ENCODE assay signal across 7 cellular contexts in genomic region chr12:89542912-89543592, GRCh38. TPM values are rescaled to one million over a fixed set of nuclear protein-coding genes. Genes with fewer than 3 reads are reported as not detected.
DNase-seq lines count a peak whose midpoint lies in the region; ATAC-seq and TF ChIP-seq lines count a peak whose summit lies in the region.

No MANE protein-coding gene starts in this region.

- peak; percentile 85 for ATAC-seq in HG02642 (IDR thresholded peaks at IDR 0.05; ENCODE audit: poor library complexity, unreplicated experiment)
- ATAC-seq in heart right ventricle, result peak; percentile 56 to 86 (median 74)

- in situ Hi-C loops in GM13976 (cut with MboI; ENCODE audit: low sequenced_read_pairs, unreplicated experiment), result loop anchor here (25.0 kb wide), 2 partner anchors 719 to 1369 kb away; no protein-coding TSS in a partner anchor

- no peak overlapping the region for H2AFZ ChIP-seq in SU-DHL-6 (ENCODE audit: low read depth, low read length, severe bottlenecking)

- no peak for TF ChIP-seq POLR2A in sigmoid colon (IDR thresholded peaks at IDR 0.05)

- H3K4me3 ChIP-seq in SU-DHL-6 (ENCODE audit: insufficient read depth, low read length, poor library complexity, severe bottlenecking) (no peak overlapping the region), heart right ventricle (no peak overlapping the region), sigmoid colon (no peak overlapping the region)

- H4K20me1 ChIP-seq in SU-DHL-6 (ENCODE audit: low read depth, low read length), result no peaks in the 10 kb centered on the region

- peak; percentile 50 for DNase-seq in GM13976 (ENCODE audit: low spot score)
- DNase-seq in NCI-H1105 (lab: John Stamatoyannopoulos, UW), result peak; percentile 57
- DNase-seq in activated naive CD8-positive, alpha-beta T cell treated with anti-CD3 and anti-CD28 coated beads, Interleukin-2, amount 50 U/mL, for 16 hours (ENCODE audit: low read depth, low spot score), result peak; percentile 32
- DNase-seq in heart right ventricle, result peak in 1 of 2 donors; percentile 74
- peak; percentile 75 for DNase-seq in sigmoid colon

- H3K36me3 ChIP-seq in SU-DHL-6 (ENCODE audit: low read length) (no peaks in the 10 kb centered on the region), heart right ventricle (no peaks in the 10 kb centered on the region), sigmoid colon (no peaks in the 10 kb centered on the region)

- no peak overlapping the region for H3K4me2 ChIP-seq in SU-DHL-6 (ENCODE audit: low read depth, low read length, poor library complexity, severe bottlenecking)

- H3K79me2 ChIP-seq in SU-DHL-6 (ENCODE audit: insufficient read depth, low read length), result no peaks in the 10 kb centered on the region

- intact Hi-C loops in heart right ventricle (cut with DNase I) (loop anchor here in 9 of 10 donors (5.0 to 10.0 kb wide), 9 partner anchors 162 to 1392 kb away; partner anchors contain the start of gene ATP2B1 (in 4 of the 9)), sigmoid colon (cut with DNase I) (loop anchor here (2.0 to 10.0 kb wide), 2 partner anchors 562 to 1416 kb away; no protein-coding TSS in a partner anchor)

- H3K27ac ChIP-seq in SU-DHL-6 (ENCODE audit: low read depth, low read length) (no peak overlapping the region), heart right ventricle (no peak overlapping the region), sigmoid colon (no peak overlapping the region)

- no peaks in the 10 kb centered on the region for H3K9me2 ChIP-seq in SU-DHL-6 (replicated peaks; ENCODE audit: insufficient read depth, low read length)

- no peaks in the 10 kb centered on the region for H3F3A ChIP-seq in SU-DHL-6 (ENCODE audit: insufficient read depth)

- peak; percentile 68 for TF ChIP-seq CTCF in GM13976 (IDR thresholded peaks at IDR 0.05; ENCODE audit: borderline replicate concordance, control extremely low read depth, extremely low read depth, insufficient read depth, missing control alignments)
- peak; percentile 82 for TF ChIP-seq CTCF in SU-DHL-6 (IDR thresholded peaks at IDR 0.05; ENCODE audit: insufficient read depth, low read length, poor library complexity, severe bottlenecking)
- peak; percentile 72 to 96 (median 91) for TF ChIP-seq CTCF in heart right ventricle (IDR thresholded peaks at IDR 0.05)
- peak; percentile 70 to 84 (median 80) for TF ChIP-seq CTCF in sigmoid colon (IDR thresholded peaks at IDR 0.05)

- no peak for TF ChIP-seq EP300 in sigmoid colon (IDR thresholded peaks at IDR 0.05)

- H3K4me1 ChIP-seq in heart right ventricle, result peaks cover 0 to 30% (median 21%) of the 10 kb centered on the region in 9 donors
- H3K4me1 ChIP-seq in sigmoid colon, result peaks cover 0 to 18% (median 6%) of the 10 kb centered on the region in 4 donors

- H3K9me3 ChIP-seq in SU-DHL-6 (ENCODE audit: insufficient read depth, low read length) (no peaks in the 10 kb centered on the region), heart right ventricle (no peaks in the 10 kb centered on the region), sigmoid colon (no peaks in the 10 kb centered on the region)

- H3K9ac ChIP-seq in SU-DHL-6 (ENCODE audit: low read length), result no peak overlapping the region

- no peaks in the 10 kb centered on the region for H3K27me3 ChIP-seq in SU-DHL-6 (ENCODE audit: low read length)
- H3K27me3 ChIP-seq in heart right ventricle, result no peaks in the 10 kb centered on the region
- no peaks in the 10 kb centered on the region for H3K27me3 ChIP-seq in sigmoid colon

- 9 to 12% methylated on average over 6 of the region's 6 CpGs for WGBS in heart right ventricle, 2 donors
- 7 to 13% methylated on average over 6 of the region's 6 CpGs for WGBS in sigmoid colon, 2 donors

RNA-seq across cellular contexts. Expression of gene POC1B, which starts 17.2 kb away (rescaled TPM):
- total RNA-seq in heart right ventricle (10 to 100 TPM in 1 of 10 donors, 1 to 10 TPM in 9; 6.2 to 10.4 (median 8.2) TPM), sigmoid colon (10 to 100 TPM; 14.1 to 29.1 (median 26.0) TPM)
- polyA plus RNA-seq in heart right ventricle (1 to 10 TPM; 4.8 TPM), sigmoid colon (10 to 100 TPM; 12.5 to 31.7 (median 28.8) TPM)

RNA-seq across cellular contexts. Expression of gene GALNT4, which starts 18.5 kb away (rescaled TPM):
- total RNA-seq in heart right ventricle, result 1 to 10 TPM; 1.4 to 3.8 (median 2.1) TPM
- polyA plus RNA-seq in heart right ventricle, result 1 to 10 TPM; 1.2 to 1.7 TPM
- 1 to 10 TPM; 3.4 to 4.8 (median 4.3) TPM for total RNA-seq in sigmoid colon
- 10 to 100 TPM in 1 of 3 donors, 1 to 10 TPM in 2; 3.6 to 14.6 (median 4.9) TPM for polyA plus RNA-seq in sigmoid colon
